In genomic region chr10:1882728-1883127, GRCh38 we compare ENCODE assay signal across 24 cellular contexts.
"Had no signal": no experiment of that assay in that cellular context is flagged by ENCODE, and none has a peak within 500 bp of the region (broad histone marks: within the 10 kb centered on the region; RNA-seq: fewer than 3 reads in every experiment).

No MANE protein-coding gene starts in this region.

- FAIRE-seq: endothelial cell of umbilical vein, islet of Langerhans, keratinocyte had no signal

- H3K9me3 ChIP-seq: esophagus squamous epithelium, gastrocnemius medialis, lower lobe of right lung had no signal

- H3K36me3 ChIP-seq: esophagus squamous epithelium, gastrocnemius medialis, heart right ventricle, left lung, lower lobe of right lung had no signal

- H3K27ac ChIP-seq: coronary artery, dorsolateral prefrontal cortex, esophagus squamous epithelium, gastrocnemius medialis, heart right ventricle, left lung, lower lobe of right lung had no signal

- DNase-seq: dermis blood vessel endothelial cell; dorsolateral prefrontal cortex; effector CD4-positive, alpha-beta T cell; effector memory CD4-positive, alpha-beta T cell; esophagus squamous epithelium; foreskin fibroblast; foreskin melanocyte; gastrocnemius medialis; glutamatergic neuron; head of caudate nucleus; heart right ventricle; hippocampal formation; left cardiac atrium; left lung; left ventricle myocardium superior; lower lobe of right lung; mesenchymal stem cell; mucosa of descending colon; naive B cell; naive thymus-derived CD8-positive, alpha-beta T cell had no signal

- H3K4me3 ChIP-seq: coronary artery, dorsolateral prefrontal cortex, esophagus squamous epithelium, gastrocnemius medialis, heart right ventricle, left lung, lower lobe of right lung, mucosa of descending colon had no signal

- H3K27me3 ChIP-seq: esophagus squamous epithelium, gastrocnemius medialis, heart right ventricle, left lung had no signal

- ATAC-seq: gastrocnemius medialis; heart right ventricle; left cardiac atrium; left lung; left ventricle myocardium superior; lower lobe of right lung; mucosa of descending colon; naive thymus-derived CD8-positive, alpha-beta T cell had no signal

- H3K4me1 ChIP-seq: esophagus squamous epithelium, gastrocnemius medialis, heart right ventricle, left lung, lower lobe of right lung had no signal
